ENCODE assay signal across 14 cellular contexts in the genomic region with DNA sequence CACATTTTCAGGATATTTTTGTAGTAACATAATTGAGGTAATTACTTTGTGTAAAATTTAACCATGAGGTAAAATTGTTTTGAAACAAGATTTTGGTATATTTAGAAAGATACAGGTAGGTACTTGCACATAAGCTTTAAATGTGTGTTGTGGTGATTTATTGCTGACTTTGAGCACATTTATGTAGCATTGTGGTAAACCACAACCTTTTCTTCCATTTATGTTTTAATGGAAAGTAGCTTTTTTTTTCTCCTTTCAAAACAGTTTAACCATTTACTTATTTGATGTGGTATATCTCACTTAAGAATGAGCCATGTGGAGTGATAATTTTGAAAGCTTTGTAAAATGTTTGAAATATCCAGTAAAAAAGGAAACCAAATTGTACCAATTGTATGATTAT.
"Had no signal": no experiment of that assay in that cellular context is flagged by ENCODE, and none has a peak within 500 bp of the region (broad histone marks: within the 10 kb centered on the region; RNA-seq: fewer than 3 reads in every experiment).

No MANE protein-coding gene starts in this region.

- H3K4me1 ChIP-seq: gastrocnemius medialis, testis, upper lobe of left lung had no signal

- H3K9me3 ChIP-seq: gastrocnemius medialis, mucosa of descending colon, testis, upper lobe of left lung had no signal

- H3K4me3 ChIP-seq: gastrocnemius medialis, mucosa of descending colon, testis, upper lobe of left lung had no signal

- H3K27ac ChIP-seq: gastrocnemius medialis, testis, upper lobe of left lung had no signal

- DNase-seq: activated naive CD4-positive, alpha-beta T cell treated with Interleukin-2 at 50 U/mL for 16 hours; activated T-cell treated with anti-CD3 and anti-CD28 coated beads, Interleukin-2, amount 50 U/mL, for 1 hour; aorta; cerebellar nuclear complex; effector CD4-positive, alpha-beta T cell; gastrocnemius medialis; left ventricle myocardium superior; mucosa of descending colon; naive B cell; stimulated activated CD4-positive, alpha-beta T cell treated with anti-CD3 and anti-CD28 coated beads, Interleukin-2, amount 100 ng/mL, for 24 hours; testis; upper lobe of left lung had no signal

- ATAC-seq: activated CD4-positive, alpha-beta T cell treated with anti-CD3 and anti-CD28 coated beads for 36 hours; gastrocnemius medialis; left ventricle myocardium superior; mucosa of descending colon; WTC11 had no signal

- H3K27me3 ChIP-seq: gastrocnemius medialis, testis, upper lobe of left lung had no signal
